Comparison of ENCODE assay signal across 1 cellular context in genomic region chr3:176661432-176661964, GRCh38.
A peak's percentile ranks its signal among the peaks of the same experiment; 100 is the strongest.
TF ChIP-seq lines count a peak whose summit lies in the region.

No MANE protein-coding gene starts in this region.

TF ChIP-seq in K562, 482 proteins besides CTCF, POLR2A, EP300 and RAD21 (continued from another document and continues in another):
- peak; percentile 93 for TF ChIP-seq HMBOX1 (IDR thresholded peaks at IDR 0.05)
- TF ChIP-seq ZNF668 (CRISPR knock-in tag; IDR thresholded peaks at IDR 0.05): no peak
- TF ChIP-seq BRD9 (IDR thresholded peaks at IDR 0.05; ENCODE audit: low read depth, partially characterized antibody): peak; percentile 26
- TF ChIP-seq, protein P1, sequence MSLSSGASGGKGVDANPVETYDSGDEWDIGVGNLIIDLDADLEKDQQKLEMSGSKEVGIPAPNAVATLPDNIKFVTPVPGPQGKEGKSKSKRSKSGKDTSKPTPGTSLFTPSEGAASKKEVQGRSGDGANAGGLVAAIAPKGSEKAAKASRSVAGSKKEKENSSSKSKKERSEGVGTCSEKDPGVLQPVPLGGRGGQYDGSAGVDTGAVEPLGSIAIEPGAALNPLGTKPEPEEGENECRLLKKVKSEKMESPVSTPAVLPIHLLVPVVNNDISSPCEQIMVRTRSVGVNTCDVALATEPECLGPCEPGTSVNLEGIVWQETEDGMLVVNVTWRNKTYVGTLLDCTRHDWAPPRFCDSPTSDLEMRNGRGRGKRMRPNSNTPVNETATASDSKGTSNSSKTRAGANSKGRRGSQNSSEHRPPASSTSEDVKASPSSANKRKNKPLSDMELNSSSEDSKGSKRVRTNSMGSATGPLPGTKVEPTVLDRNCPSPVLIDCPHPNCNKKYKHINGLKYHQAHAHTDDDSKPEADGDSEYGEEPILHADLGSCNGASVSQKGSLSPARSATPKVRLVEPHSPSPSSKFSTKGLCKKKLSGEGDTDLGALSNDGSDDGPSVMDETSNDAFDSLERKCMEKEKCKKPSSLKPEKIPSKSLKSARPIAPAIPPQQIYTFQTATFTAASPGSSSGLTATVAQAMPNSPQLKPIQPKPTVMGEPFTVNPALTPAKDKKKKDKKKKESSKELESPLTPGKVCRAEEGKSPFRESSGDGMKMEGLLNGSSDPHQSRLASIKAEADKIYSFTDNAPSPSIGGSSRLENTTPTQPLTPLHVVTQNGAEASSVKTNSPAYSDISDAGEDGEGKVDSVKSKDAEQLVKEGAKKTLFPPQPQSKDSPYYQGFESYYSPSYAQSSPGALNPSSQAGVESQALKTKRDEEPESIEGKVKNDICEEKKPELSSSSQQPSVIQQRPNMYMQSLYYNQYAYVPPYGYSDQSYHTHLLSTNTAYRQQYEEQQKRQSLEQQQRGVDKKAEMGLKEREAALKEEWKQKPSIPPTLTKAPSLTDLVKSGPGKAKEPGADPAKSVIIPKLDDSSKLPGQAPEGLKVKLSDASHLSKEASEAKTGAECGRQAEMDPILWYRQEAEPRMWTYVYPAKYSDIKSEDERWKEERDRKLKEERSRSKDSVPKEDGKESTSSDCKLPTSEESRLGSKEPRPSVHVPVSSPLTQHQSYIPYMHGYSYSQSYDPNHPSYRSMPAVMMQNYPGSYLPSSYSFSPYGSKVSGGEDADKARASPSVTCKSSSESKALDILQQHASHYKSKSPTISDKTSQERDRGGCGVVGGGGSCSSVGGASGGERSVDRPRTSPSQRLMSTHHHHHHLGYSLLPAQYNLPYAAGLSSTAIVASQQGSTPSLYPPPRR (CRISPR knock-in tag; IDR thresholded peaks at IDR 0.05; ENCODE audit: borderline replicate concordance): no peak
- no peak for TF ChIP-seq IRF2 (CRISPR knock-in tag; IDR thresholded peaks at IDR 0.05)
- no peak for TF ChIP-seq BRCA1 (IDR thresholded peaks at IDR 0.05)
- TF ChIP-seq BRCA1 (CRISPR knock-in tag; IDR thresholded peaks at IDR 0.05): no peak
- TF ChIP-seq NFATC3 (IDR thresholded peaks at IDR 0.05): 0 out of 2 replicates have a peak, but pooled peaks have one; percentile 26
- no peak for TF ChIP-seq MCM7 (IDR thresholded peaks at IDR 0.05)
- 0 out of 4 replicates have a peak, but pooled peaks of 1 of the 2 experiments have one; percentile 14 for TF ChIP-seq MAZ (CRISPR knock-in tag; conservative IDR thresholded peaks at IDR 0.05 in 1 of 2, IDR thresholded peaks at IDR 0.05 in 1 of 2)
- no peak for TF ChIP-seq FOXP1 (CRISPR knock-in tag; IDR thresholded peaks at IDR 0.05)
- no peak for TF ChIP-seq MEIS2 (IDR thresholded peaks at IDR 0.05; ENCODE audit: partially characterized antibody)
- TF ChIP-seq ZNF79 (CRISPR knock-in tag; IDR thresholded peaks at IDR 0.05; ENCODE audit: low read depth): no peak
- peak; percentile 66 for TF ChIP-seq RAD51 (IDR thresholded peaks at IDR 0.05; ENCODE audit: borderline replicate concordance, low read depth)
- TF ChIP-seq ELF4 (CRISPR knock-in tag; IDR thresholded peaks at IDR 0.05): no peak
- peak; percentile 81; the same call in 1 of the 2 replicates for TF ChIP-seq ZNF197 (CRISPR knock-in tag; IDR thresholded peaks at IDR 0.05; ENCODE audit: low read depth)
- peak in 1 of 2 experiments; percentile 73 for TF ChIP-seq AFF1 (IDR thresholded peaks at IDR 0.05; ENCODE audit: low read depth in 1 of 2, partially characterized antibody in 2 of 2)
- TF ChIP-seq KLF16 (IDR thresholded peaks at IDR 0.05): peak; percentile 85
- TF ChIP-seq, protein P2, sequence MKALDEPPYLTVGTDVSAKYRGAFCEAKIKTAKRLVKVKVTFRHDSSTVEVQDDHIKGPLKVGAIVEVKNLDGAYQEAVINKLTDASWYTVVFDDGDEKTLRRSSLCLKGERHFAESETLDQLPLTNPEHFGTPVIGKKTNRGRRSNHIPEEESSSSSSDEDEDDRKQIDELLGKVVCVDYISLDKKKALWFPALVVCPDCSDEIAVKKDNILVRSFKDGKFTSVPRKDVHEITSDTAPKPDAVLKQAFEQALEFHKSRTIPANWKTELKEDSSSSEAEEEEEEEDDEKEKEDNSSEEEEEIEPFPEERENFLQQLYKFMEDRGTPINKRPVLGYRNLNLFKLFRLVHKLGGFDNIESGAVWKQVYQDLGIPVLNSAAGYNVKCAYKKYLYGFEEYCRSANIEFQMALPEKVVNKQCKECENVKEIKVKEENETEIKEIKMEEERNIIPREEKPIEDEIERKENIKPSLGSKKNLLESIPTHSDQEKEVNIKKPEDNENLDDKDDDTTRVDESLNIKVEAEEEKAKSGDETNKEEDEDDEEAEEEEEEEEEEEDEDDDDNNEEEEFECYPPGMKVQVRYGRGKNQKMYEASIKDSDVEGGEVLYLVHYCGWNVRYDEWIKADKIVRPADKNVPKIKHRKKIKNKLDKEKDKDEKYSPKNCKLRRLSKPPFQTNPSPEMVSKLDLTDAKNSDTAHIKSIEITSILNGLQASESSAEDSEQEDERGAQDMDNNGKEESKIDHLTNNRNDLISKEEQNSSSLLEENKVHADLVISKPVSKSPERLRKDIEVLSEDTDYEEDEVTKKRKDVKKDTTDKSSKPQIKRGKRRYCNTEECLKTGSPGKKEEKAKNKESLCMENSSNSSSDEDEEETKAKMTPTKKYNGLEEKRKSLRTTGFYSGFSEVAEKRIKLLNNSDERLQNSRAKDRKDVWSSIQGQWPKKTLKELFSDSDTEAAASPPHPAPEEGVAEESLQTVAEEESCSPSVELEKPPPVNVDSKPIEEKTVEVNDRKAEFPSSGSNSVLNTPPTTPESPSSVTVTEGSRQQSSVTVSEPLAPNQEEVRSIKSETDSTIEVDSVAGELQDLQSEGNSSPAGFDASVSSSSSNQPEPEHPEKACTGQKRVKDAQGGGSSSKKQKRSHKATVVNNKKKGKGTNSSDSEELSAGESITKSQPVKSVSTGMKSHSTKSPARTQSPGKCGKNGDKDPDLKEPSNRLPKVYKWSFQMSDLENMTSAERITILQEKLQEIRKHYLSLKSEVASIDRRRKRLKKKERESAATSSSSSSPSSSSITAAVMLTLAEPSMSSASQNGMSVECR (CRISPR knock-in tag; IDR thresholded peaks at IDR 0.05): no peak
- peak; percentile 93 for TF ChIP-seq SMARCE1 (IDR thresholded peaks at IDR 0.05)
- no peak for TF ChIP-seq RCOR1 (IDR thresholded peaks at IDR 0.05; ENCODE audit: borderline replicate concordance in 1 of 2, low read depth in 2 of 2, low read length in 2 of 2)
- TF ChIP-seq NCOA2 (IDR thresholded peaks at IDR 0.05; ENCODE audit: partially characterized antibody in 2 of 2): peak; percentile 42 to 77
- TF ChIP-seq NFYB (IDR thresholded peaks at IDR 0.05; ENCODE audit: extremely low read depth, insufficient read length): no peak
- no peak for TF ChIP-seq ZFP1 (CRISPR knock-in tag; IDR thresholded peaks at IDR 0.05)
- TF ChIP-seq NFE2 (IDR thresholded peaks at IDR 0.05; ENCODE audit: low read depth): peak; percentile 92
- peak; percentile 85 for TF ChIP-seq ZNF175 (CRISPR knock-in tag; IDR thresholded peaks at IDR 0.05; ENCODE audit: low read depth)
- TF ChIP-seq, protein P3, sequence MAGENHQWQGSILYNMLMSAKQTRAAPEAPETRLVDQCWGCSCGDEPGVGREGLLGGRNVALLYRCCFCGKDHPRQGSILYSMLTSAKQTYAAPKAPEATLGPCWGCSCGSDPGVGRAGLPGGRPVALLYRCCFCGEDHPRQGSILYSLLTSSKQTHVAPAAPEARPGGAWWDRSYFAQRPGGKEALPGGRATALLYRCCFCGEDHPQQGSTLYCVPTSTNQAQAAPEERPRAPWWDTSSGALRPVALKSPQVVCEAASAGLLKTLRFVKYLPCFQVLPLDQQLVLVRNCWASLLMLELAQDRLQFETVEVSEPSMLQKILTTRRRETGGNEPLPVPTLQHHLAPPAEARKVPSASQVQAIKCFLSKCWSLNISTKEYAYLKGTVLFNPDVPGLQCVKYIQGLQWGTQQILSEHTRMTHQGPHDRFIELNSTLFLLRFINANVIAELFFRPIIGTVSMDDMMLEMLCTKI (IDR thresholded peaks at IDR 0.05; ENCODE audit: partially characterized antibody): no peak
- TF ChIP-seq HDAC1 (IDR thresholded peaks at IDR 0.05): no peak
- no peak for TF ChIP-seq ZNF280A (IDR thresholded peaks at IDR 0.05; ENCODE audit: low read depth, partially characterized antibody)
- no peak for TF ChIP-seq CSDE1 (IDR thresholded peaks at IDR 0.05)
- TF ChIP-seq GATAD2B (IDR thresholded peaks at IDR 0.05; ENCODE audit: borderline replicate concordance): 0 out of 2 replicates have a peak, but pooled peaks have one; percentile 50
- TF ChIP-seq ZNF589 (CRISPR knock-in tag; IDR thresholded peaks at IDR 0.05; ENCODE audit: low read depth): no peak; the same call in 1 of the 2 replicates
- TF ChIP-seq RB1 (IDR thresholded peaks at IDR 0.05; ENCODE audit: low read depth): no peak
- TF ChIP-seq NR2F6 (CRISPR knock-in tag; IDR thresholded peaks at IDR 0.05): no peak
- TF ChIP-seq ZNF592 (IDR thresholded peaks at IDR 0.05): peak; percentile 6; the same call in 1 of the 2 replicates
- peak; percentile 79 for TF ChIP-seq RFX1 (IDR thresholded peaks at IDR 0.05)
- TF ChIP-seq ARID1B (IDR thresholded peaks at IDR 0.05): peak; percentile 98
- TF ChIP-seq SAFB (IDR thresholded peaks at IDR 0.05; ENCODE audit: borderline replicate concordance, low read depth, low read length): no peak
- TF ChIP-seq ESRRB (CRISPR knock-in tag; IDR thresholded peaks at IDR 0.05; ENCODE audit: borderline replicate concordance): no peak
